Comparison of ENCODE assay signal across 1 cellular context in genomic region chr6:32163559-32164258, GRCh38.
TF ChIP-seq lines count a peak whose summit lies in the region.

No MANE protein-coding gene starts in this region.

TF ChIP-seq in H1, 55 proteins besides CTCF, POLR2A, EP300 and RAD21:
- TF ChIP-seq JUND (IDR thresholded peaks at IDR 0.05; ENCODE audit: low read length) (no peak), CREB1 (IDR thresholded peaks at IDR 0.05) (no peak), RXRA (IDR thresholded peaks at IDR 0.05; ENCODE audit: insufficient read depth, low read depth, low read length) (no peak), CHD1 (IDR thresholded peaks at IDR 0.05; ENCODE audit: low read depth, low read length) (no peak), GABPA (IDR thresholded peaks at IDR 0.05; ENCODE audit: borderline replicate concordance, insufficient read depth, low read length) (no peak), HDAC6 (IDR thresholded peaks at IDR 0.05; ENCODE audit: low read depth, low read length) (no peak), PHF8 (conservative IDR thresholded peaks at IDR 0.05; ENCODE audit: low read depth, low read length) (no peak), YY1 (IDR thresholded peaks at IDR 0.05; ENCODE audit: low read depth, low read length) (no peak), CEBPB (IDR thresholded peaks at IDR 0.05; ENCODE audit: low read depth, low read length) (no peak), NANOG (IDR thresholded peaks at IDR 0.05; ENCODE audit: insufficient read depth, low read depth, low read length, poor library complexity, severe bottlenecking) (no peak), TBP (IDR thresholded peaks at IDR 0.05; ENCODE audit: low read depth, low read length) (no peak), SAP30 (IDR thresholded peaks at IDR 0.05; ENCODE audit: insufficient read depth, insufficient replicate concordance, low read length) (no peak)
